ENCODE assay signal across 7 cellular contexts in genomic region chr1:25692560-25692959, GRCh38.
A peak's percentile ranks its signal among the peaks of the same experiment; 100 is the strongest.
DNase-seq lines count a peak whose midpoint lies in the region; ATAC-seq and TF ChIP-seq lines count a peak whose summit lies in the region.

No MANE protein-coding gene starts in this region.

- no peak overlapping the region for H3K27ac Mint-ChIP-seq in mesothelial cell of epicardium

- peaks cover 40% of the 10 kb centered on the region for H3K4me1 Mint-ChIP-seq in mesothelial cell of epicardium

- no peaks in the 10 kb centered on the region for H3K9me3 Mint-ChIP-seq in mesothelial cell of epicardium

- no peaks in the 10 kb centered on the region for H3K27me3 Mint-ChIP-seq in mesothelial cell of epicardium (ENCODE audit: low read depth)

- no peak overlapping the region for H3K4me3 Mint-ChIP-seq in mesothelial cell of epicardium

- peak; percentile 36 for TF ChIP-seq CTCF in mesothelial cell of epicardium (IDR thresholded peaks at IDR 0.05; ENCODE audit: unreplicated experiment)

- peak; percentile 68 for DNase-seq in ELF-1 (ENCODE audit: low read depth, low spot score)
- peak; percentile 61 for DNase-seq in HuH-7 (ENCODE audit: low spot score)
- peak; percentile 22 for DNase-seq in activated naive CD4-positive, alpha-beta T cell treated with Interleukin-2 at 50 U/mL for 16 hours
- DNase-seq in mesothelial cell of epicardium (ENCODE audit: low spot score in 2 of 2, unreplicated experiment in 2 of 2), result no peak
- no peak for DNase-seq in NCI-H2081 (lab: John Stamatoyannopoulos, UW)
- DNase-seq in middle frontal gyrus (ENCODE audit: extremely low spot score, low spot score), result no peak

- no peak for ATAC-seq in HG02885 (IDR thresholded peaks at IDR 0.05; ENCODE audit: poor library complexity, unreplicated experiment)

- H3K36me3 Mint-ChIP-seq in mesothelial cell of epicardium, result no peaks in the 10 kb centered on the region

Comparison
In these comparisons a context has a peak if more than half of its experiments do, and no peak if none do; other contexts are left out.
1. DNase-seq: peak in ELF-1 (single experiment), HuH-7 (single experiment) and activated naive CD4-positive, alpha-beta T cell treated with Interleukin-2 at 50 U/mL for 16 hours (single experiment); none in mesothelial cell of epicardium (0 of 2), NCI-H2081 (0 of 2) and middle frontal gyrus (single experiment).